18 cellular contexts compared by ENCODE assay signal in genomic region chr16:3256876-3257465, GRCh38. TPM values are rescaled to one million over a fixed set of nuclear protein-coding genes. Genes with fewer than 3 reads are reported as not detected.
DNase-seq lines count a peak whose midpoint lies in the region; ATAC-seq, FAIRE-seq and TF ChIP-seq lines count a peak whose summit lies in the region.
"Had no signal": no experiment of that assay in that cellular context is flagged by ENCODE, and none has a peak within 500 bp of the region (broad histone marks: within the 10 kb centered on the region; RNA-seq: fewer than 3 reads in every experiment).

No MANE protein-coding gene starts in this region.

- ATAC-seq in activated CD4-positive, CD25-positive, alpha-beta regulatory T cell treated with anti-CD3 and anti-CD28 coated beads, Interleukin-2, amount 50 U/mL, for 24 hours: no peak
- ATAC-seq: GM12878 had no signal

- no peaks in the 10 kb centered on the region for H3K4me1 Mint-ChIP-seq in type B pancreatic cell (ENCODE audit: unreplicated experiment)
- H3K4me1 Mint-ChIP-seq: brain had no signal

- H3K4me3 ChIP-seq in epithelial cell of esophagus (ENCODE audit: low read length) (no peak overlapping the region), neutrophil (ENCODE audit: low read depth in 1 of 2, low read length in 1 of 2) (peak overlapping the region; percentile 83 to 91)
- H3K4me3 ChIP-seq: BLaER1, GM12878, mucosa of descending colon had no signal

- no peak overlapping the region for H3K4me3 Mint-ChIP-seq in type B pancreatic cell
- H3K4me3 Mint-ChIP-seq: brain; stimulated activated naive CD8-positive, alpha-beta T cell treated with anti-CD3 and anti-CD28 coated beads, Interleukin-15, Interleukin-2, amounts not matched to agents 100 ng/mL and 50 ng/mL, for 24 hours had no signal

- H3K9me3 Mint-ChIP-seq in type B pancreatic cell: no peaks in the 10 kb centered on the region
- H3K9me3 Mint-ChIP-seq: stimulated activated naive CD8-positive, alpha-beta T cell treated with anti-CD3 and anti-CD28 coated beads, Interleukin-15, Interleukin-2, amounts not matched to agents 100 ng/mL and 50 ng/mL, for 24 hours had no signal

- no peaks in the 10 kb centered on the region for H3K36me3 Mint-ChIP-seq in type B pancreatic cell
- H3K36me3 Mint-ChIP-seq: brain had no signal

- H3K4me1 ChIP-seq in neutrophil (ENCODE audit: control insufficient read depth in 1 of 2, insufficient read depth in 1 of 2, low read depth in 1 of 2, low read length in 1 of 2): peaks cover 91 to 100% of the 10 kb centered on the region in 2 experiments
- H3K4me1 ChIP-seq: BLaER1 had no signal

- H3K27me3 Mint-ChIP-seq in type B pancreatic cell: peaks cover 5% of the 10 kb centered on the region

- no peaks in the 10 kb centered on the region for H3K27me3 ChIP-seq in neutrophil
- H3K27me3 ChIP-seq: BLaER1 had no signal

- TF ChIP-seq CTCF in epithelial cell of esophagus (IDR thresholded peaks at IDR 0.05; ENCODE audit: insufficient read depth, low read depth, low read length, missing control alignments): no peak
- TF ChIP-seq CTCF in neutrophil (IDR thresholded peaks at IDR 0.05): no peak
- TF ChIP-seq CTCF in type B pancreatic cell (conservative IDR thresholded peaks at IDR 0.05): no peak

- H3K27ac ChIP-seq in neutrophil: peak overlapping the region; percentile 97
- H3K27ac ChIP-seq: BLaER1 had no signal

- DNase-seq in EH (ENCODE audit: low read depth): peak; percentile 32
- DNase-seq in RCC 7860 (ENCODE audit: low spot score): peak; percentile 96
- peak; percentile 57 for DNase-seq in epithelial cell of esophagus (ENCODE audit: low read depth)
- no peak for DNase-seq in NCI-H1092 treated with DMSO at 0.1 percent for 48 hours (lab: John Stamatoyannopoulos, UW)
- no peak for DNase-seq in type B pancreatic cell (ENCODE audit: extremely low spot score, unreplicated experiment)
- no peak for DNase-seq in inferior parietal cortex (ENCODE audit: extremely low spot score)
- DNase-seq: activated gamma-delta T cell treated with Interleukin-2 at 50 U/mL for 16 hours, glutamatergic neuron, NCI-H1930, NCI-H524 had no signal

- no peaks in the 10 kb centered on the region for H3K9me3 ChIP-seq in neutrophil
- H3K9me3 ChIP-seq: BLaER1, mucosa of descending colon had no signal

- peak; percentile 98 for FAIRE-seq in RCC 7860 (lab: Jason Lieb, UNC)
- FAIRE-seq: GM12878, islet of Langerhans had no signal

- H3K27ac Mint-ChIP-seq in type B pancreatic cell: no peak overlapping the region
- H3K27ac Mint-ChIP-seq: brain; stimulated activated naive CD8-positive, alpha-beta T cell treated with anti-CD3 and anti-CD28 coated beads, Interleukin-15, Interleukin-2, amounts not matched to agents 100 ng/mL and 50 ng/mL, for 24 hours had no signal

- H3K36me3 ChIP-seq in neutrophil: peaks cover 27% of the 10 kb centered on the region
- H3K36me3 ChIP-seq: BLaER1 had no signal

RNA-seq across cellular contexts. Expression of gene MEFV, which starts 0.5 kb away (rescaled TPM):
- 0.19 TPM in 1 of 2 replicates, not detected in the other for total RNA-seq in type B pancreatic cell (ENCODE audit: low replicate concordance)

RNA-seq across cellular contexts. Expression of gene ZNF200, which starts 22.0 kb away (rescaled TPM):
- total RNA-seq in type B pancreatic cell (ENCODE audit: low replicate concordance): 10.5 and 12.4 TPM in 2 replicates

RNA-seq across cellular contexts. Expression of gene ZNF263, which starts 26.3 kb away (rescaled TPM):
- total RNA-seq in type B pancreatic cell (ENCODE audit: low replicate concordance): 27.7 and 38.6 TPM in 2 replicates

RNA-seq across cellular contexts. Expression of gene TIGD7, which starts 48.3 kb away (rescaled TPM):
- 5.4 and 9.4 TPM in 2 replicates for total RNA-seq in type B pancreatic cell (ENCODE audit: low replicate concordance)

RNA-seq across cellular contexts. Expression of gene ZNF75A, which starts 48.3 kb away (rescaled TPM):
- 41.2 and 50.8 TPM in 2 replicates for total RNA-seq in type B pancreatic cell (ENCODE audit: low replicate concordance)

Comparison
In these comparisons a context has a peak if more than half of its experiments do, and no peak if none do; other contexts are left out.
1. DNase-seq: peak in EH (single experiment), RCC 7860 (single experiment) and epithelial cell of esophagus (single experiment); none in NCI-H1092 treated with DMSO at 0.1 percent for 48 hours (single experiment), type B pancreatic cell (single experiment) and inferior parietal cortex (single experiment).